ENCODE assay signal across 32 cellular contexts in genomic region chr2:143063612-143064200, GRCh38.
"Had no signal": no experiment of that assay in that cellular context is flagged by ENCODE, and none has a peak within 500 bp of the region (broad histone marks: within the 10 kb centered on the region; RNA-seq: fewer than 3 reads in every experiment).

No MANE protein-coding gene starts in this region.

- H3K27ac ChIP-seq: neutrophil, parathyroid adenoma, psoas muscle, skin epidermis, spleen, suprapubic skin, testis, tibial artery, transverse colon, upper lobe of right lung, uterus had no signal

- H3K9ac ChIP-seq: parathyroid adenoma had no signal

- H3K4me3 ChIP-seq: psoas muscle, skin epidermis, smooth muscle cell, spleen, suprapubic skin, testis, tibial artery, transverse colon, upper lobe of right lung, uterus had no signal

- H3K4me1 Mint-ChIP-seq: naive thymus-derived CD8-positive, alpha-beta T cell; nephron progenitor cell; stimulated activated memory B cell treated with anti-CD40 and anti-IgM and Interleukin-4, amounts not matched to agents 10 μg/mL and 1 μg/mL and 100 μg/mL, for 72 hours; stimulated activated naive CD8-positive, alpha-beta T cell treated with anti-CD3 and anti-CD28 coated beads, Interleukin-15, amount 100 ng/mL, for 72 hours had no signal

- H3K79me2 ChIP-seq: parathyroid adenoma had no signal

- H3K9me3 ChIP-seq: neutrophil, psoas muscle, suprapubic skin, testis, uterus had no signal

- H3K27me3 ChIP-seq: neutrophil, spleen, suprapubic skin, testis, tibial artery, transverse colon, upper lobe of right lung, uterus had no signal

- H3K4me1 ChIP-seq: parathyroid adenoma, psoas muscle, suprapubic skin, tibial artery, transverse colon, upper lobe of right lung, uterus had no signal

- H3K4me3 Mint-ChIP-seq: naive thymus-derived CD8-positive, alpha-beta T cell; natural killer cell treated with Interleukin-12 subunit alpha and Interleukin-12 subunit beta and Interleukin-15 and Interleukin-18, amount 100 ng/mL, for 72 hours; nephron progenitor cell; neural crest cell; stimulated activated memory B cell treated with anti-CD40 and anti-IgM and Interleukin-4, amounts not matched to agents 10 μg/mL and 1 μg/mL and 100 μg/mL, for 72 hours; stimulated activated naive CD8-positive, alpha-beta T cell treated with anti-CD3 and anti-CD28 coated beads, Interleukin-15, amount 100 ng/mL, for 72 hours; type B pancreatic cell had no signal

- H3K36me3 Mint-ChIP-seq: stimulated activated memory B cell treated with anti-CD40 and anti-IgM and Interleukin-4, amounts not matched to agents 10 μg/mL and 1 μg/mL and 100 μg/mL, for 72 hours; type B pancreatic cell had no signal

- H3K9me3 Mint-ChIP-seq: natural killer cell treated with Interleukin-12 subunit alpha and Interleukin-12 subunit beta and Interleukin-15 and Interleukin-18, amount 100 ng/mL, for 72 hours; type B pancreatic cell had no signal

- H3K36me3 ChIP-seq: neutrophil, spleen, suprapubic skin, tibial artery, transverse colon, upper lobe of right lung, uterus had no signal

- DNase-seq: naive thymus-derived CD8-positive, alpha-beta T cell; nephron progenitor cell; nucleus accumbens; posterior cingulate gyrus; psoas muscle; right cardiac atrium; spleen; stimulated activated CD4-positive, alpha-beta T cell treated with anti-CD3 and anti-CD28 coated beads, Interleukin-12 subunit alpha, Interleukin-12 subunit beta, amount 100 ng/mL, for 4 hours; stimulated activated CD4-positive, alpha-beta T cell treated with anti-CD3 and anti-CD28 coated beads, Interleukin-1b, Interleukin-23, amount 100 ng/mL, for 48 hours; stimulated activated CD4-positive, alpha-beta T cell treated with anti-CD3 and anti-CD28 coated beads, Interleukin-4, amount 100 ng/mL, for 1 hour; stimulated activated CD4-positive, alpha-beta T cell treated with anti-CD3 and anti-CD28 coated beads, Interleukin-4, amount 100 ng/mL, for 4 hours; stimulated activated CD8-positive, alpha-beta memory T cell treated with anti-CD3 and anti-CD28 coated beads, Interleukin-4, amount 100 ng/mL, for 48 hours; stimulated activated naive CD4-positive, alpha-beta T cell; stimulated activated naive CD8-positive, alpha-beta T cell treated with anti-CD3 and anti-CD28 coated beads, Interleukin-15, amount 100 ng/mL, for 72 hours; stimulated activated naive CD8-positive, alpha-beta T cell treated with anti-CD3 and anti-CD28 coated beads, Interleukin-15, Interleukin-2, amounts not matched to agents 100 U/mL and 50 U/mL, for 24 hours; substantia nigra; testis; tibial artery; transverse colon; upper lobe of right lung; uterus had no signal

- H2AFZ ChIP-seq: parathyroid adenoma had no signal

- H3K4me2 ChIP-seq: smooth muscle cell had no signal

- H3K27me3 Mint-ChIP-seq: progenitor cell of endocrine pancreas, type B pancreatic cell had no signal

- H3K27ac Mint-ChIP-seq: naive thymus-derived CD8-positive, alpha-beta T cell; natural killer cell treated with Interleukin-12 subunit alpha and Interleukin-12 subunit beta and Interleukin-15 and Interleukin-18, amount 100 ng/mL, for 72 hours; nephron progenitor cell; progenitor cell of endocrine pancreas; stimulated activated memory B cell treated with anti-CD40 and anti-IgM and Interleukin-4, amounts not matched to agents 10 μg/mL and 1 μg/mL and 100 μg/mL, for 72 hours; stimulated activated naive CD8-positive, alpha-beta T cell treated with anti-CD3 and anti-CD28 coated beads, Interleukin-15, amount 100 ng/mL, for 72 hours; type B pancreatic cell had no signal

- ATAC-seq: naive thymus-derived CD8-positive, alpha-beta T cell; natural killer cell treated with Interleukin-12 subunit alpha and Interleukin-12 subunit beta and Interleukin-15 and Interleukin-18, amount 100 ng/mL, for 72 hours; psoas muscle; right cardiac atrium; sciatic nerve; stimulated activated memory B cell treated with anti-CD40 and anti-IgM and Interleukin-4, amounts not matched to agents 10 μg/mL and 1 μg/mL and 100 μg/mL, for 72 hours; stimulated activated naive CD8-positive, alpha-beta T cell treated with anti-CD3 and anti-CD28 coated beads, Interleukin-15, amount 100 ng/mL, for 72 hours; stimulated activated naive CD8-positive, alpha-beta T cell treated with anti-CD3 and anti-CD28 coated beads, Interleukin-15, Interleukin-2, amounts not matched to agents 100 U/mL and 50 U/mL, for 24 hours; upper lobe of right lung had no signal
